Comparison of ENCODE assay signal across 8 cellular contexts in the genomic region with DNA sequence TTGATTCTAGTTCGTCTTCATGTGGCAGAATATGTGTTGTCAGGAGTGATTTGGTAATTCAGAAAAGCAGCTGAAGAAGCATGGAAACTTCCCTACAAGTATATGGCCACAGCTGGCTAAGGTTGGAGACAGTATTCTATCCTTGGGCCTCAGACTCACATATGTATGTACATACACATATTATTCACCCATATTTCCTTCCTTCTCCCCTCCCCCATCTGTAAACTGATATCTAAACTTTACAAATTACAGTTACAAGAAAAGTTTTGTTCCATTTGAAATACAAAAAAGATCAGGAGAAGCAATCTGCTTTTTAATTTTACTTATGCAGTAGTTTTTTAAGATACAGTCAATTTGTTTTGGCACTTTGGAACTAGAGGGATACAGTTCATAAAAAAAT. TPM values are rescaled to one million over a fixed set of nuclear protein-coding genes. Genes with fewer than 3 reads are reported as not detected.
DNase-seq lines count a peak whose midpoint lies in the region; ATAC-seq and TF ChIP-seq lines count a peak whose summit lies in the region.

No MANE protein-coding gene starts in this region.

- no peak overlapping the region for H2BK120ac ChIP-seq in mesendoderm (ENCODE audit: low read depth, low read length)

- no peaks in the 10 kb centered on the region for H3K4me1 ChIP-seq in BE2C
- H3K4me1 ChIP-seq in adipocyte (ENCODE audit: control insufficient read depth, insufficient read depth, low read length) = peaks cover 42% of the 10 kb centered on the region
- H3K4me1 ChIP-seq in mesendoderm (ENCODE audit: control insufficient read depth, low read depth, low read length) = no peaks in the 10 kb centered on the region

- H3K23ac ChIP-seq in mesendoderm (ENCODE audit: low read length) = no peak overlapping the region

- H4K5ac ChIP-seq in mesendoderm (ENCODE audit: low read length) = no peak overlapping the region

- H3K4me1 Mint-ChIP-seq in HFFc6 (ENCODE audit: low read depth) = peaks cover 63% of the 10 kb centered on the region

- H2BK5ac ChIP-seq in mesendoderm (ENCODE audit: low read length) = no peak overlapping the region

- peak overlapping the region; percentile 92 for H3K4me3 Mint-ChIP-seq in HFFc6

- no CpG with 5 or more reads among the region's 1 CpG for WGBS in mesendoderm (ENCODE audit: extremely low coverage, insufficient coverage, low lambda C conversion rate)

- no peak overlapping the region for H3K4ac ChIP-seq in mesendoderm (ENCODE audit: low read depth, low read length)

- peak overlapping the region; percentile 73 for H3K4me3 ChIP-seq in BE2C (ENCODE audit: low read depth, low read length)
- peak overlapping the region; percentile 86 for H3K4me3 ChIP-seq in adipocyte (ENCODE audit: low read length)
- no peak overlapping the region for H3K4me3 ChIP-seq in mesendoderm (ENCODE audit: low read length)

- H3K79me1 ChIP-seq in mesendoderm (ENCODE audit: low read length) = no peaks in the 10 kb centered on the region

- peaks cover 50% of the 10 kb centered on the region for H3K79me2 ChIP-seq in mesendoderm (ENCODE audit: control insufficient read depth, insufficient read depth, low read length)

- DNase-seq in BE2C = no peak
- no peak for DNase-seq in HFFc6
- peak; percentile 42 for DNase-seq in adipocyte (ENCODE audit: low read depth)
- DNase-seq in mesendoderm = no peak
- no peak for DNase-seq in iPS-NIHi7 (ENCODE audit: extremely low spot score)
- no peak for DNase-seq in NCI-H345 (lab: John Stamatoyannopoulos, UW)
- DNase-seq in effector CD8-positive, alpha-beta T cell (lab: John Stamatoyannopoulos, UW) = no peak

- peak overlapping the region; percentile 65 for H3K56ac ChIP-seq in mesendoderm (ENCODE audit: low read length)

- H3K9me3 Mint-ChIP-seq in HFFc6 = peaks cover 13% of the 10 kb centered on the region

- H3K18ac ChIP-seq in mesendoderm (ENCODE audit: low read length) = no peak overlapping the region

- no peak for ATAC-seq in GM19467 (IDR thresholded peaks at IDR 0.05; ENCODE audit: unreplicated experiment)

- H4K8ac ChIP-seq in mesendoderm (ENCODE audit: low read depth, low read length) = no peak overlapping the region

- no peaks in the 10 kb centered on the region for H3K27me3 Mint-ChIP-seq in HFFc6 (ENCODE audit: insufficient read depth)

- peak overlapping the region; percentile 96 for H3K27ac Mint-ChIP-seq in HFFc6

- no peak overlapping the region for H3K27ac ChIP-seq in mesendoderm (ENCODE audit: low read depth, low read length)

- H3K36me3 ChIP-seq in BE2C (no peaks in the 10 kb centered on the region), adipocyte (ENCODE audit: control insufficient read depth, insufficient read depth, low read length, severe bottlenecking) (peaks cover 6% of the 10 kb centered on the region), mesendoderm (ENCODE audit: control insufficient read depth, insufficient read depth, low read length) (no peaks in the 10 kb centered on the region)

- no peak overlapping the region for H2BK15ac ChIP-seq in mesendoderm (replicated peaks; ENCODE audit: low read depth)

- H3K36me3 Mint-ChIP-seq in HFFc6 (ENCODE audit: low read depth) = peaks cover 42% of the 10 kb centered on the region

- H2AK5ac ChIP-seq in mesendoderm (ENCODE audit: low read length) = no peak overlapping the region

- no peaks in the 10 kb centered on the region for H3K27me3 ChIP-seq in BE2C
- no peaks in the 10 kb centered on the region for H3K27me3 ChIP-seq in adipocyte (replicated peaks; ENCODE audit: control insufficient read depth, insufficient read depth, low read length)
- H3K27me3 ChIP-seq in mesendoderm (ENCODE audit: insufficient read depth, low read length, poor library complexity) = no peaks in the 10 kb centered on the region

- H3K9ac ChIP-seq in adipocyte (ENCODE audit: low read length) (peak overlapping the region; percentile 95), mesendoderm (ENCODE audit: low read length) (peak overlapping the region; percentile 74)

- TF ChIP-seq CTCF in BE2C (IDR thresholded peaks at IDR 0.05; ENCODE audit: low read depth, low read length) = no peak
- TF ChIP-seq CTCF in HFFc6 (IDR thresholded peaks at IDR 0.05) = no peak

- H3K9me3 ChIP-seq in BE2C (no peaks in the 10 kb centered on the region), adipocyte (ENCODE audit: control insufficient read depth, low read length) (peaks cover 6% of the 10 kb centered on the region)

- peak overlapping the region; percentile 48 for H3K4me2 ChIP-seq in mesendoderm (ENCODE audit: low read length)

RNA-seq across cellular contexts. Expression of a gene that starts 3.1 kb away (rescaled TPM):
- polyA plus RNA-seq in BE2C (2012; ENCODE audit: insufficient read depth, insufficient read length, low read depth) = 19.1 TPM
- total RNA-seq in HFFc6 (2021; fragmentation: NEBNext Ultra II Directional; extraction: Animal tissue kit (Norgen Biotek cat#: 25700)) = 10 to 100 TPM; 45.0 to 63.7 (median 52.1) TPM
- 36.5 TPM for polyA plus RNA-seq in mesendoderm (2013, experiment 1 of 2)
- polyA plus RNA-seq in mesendoderm (2013, experiment 2 of 2) = 35.4 TPM
